In the genomic region with DNA sequence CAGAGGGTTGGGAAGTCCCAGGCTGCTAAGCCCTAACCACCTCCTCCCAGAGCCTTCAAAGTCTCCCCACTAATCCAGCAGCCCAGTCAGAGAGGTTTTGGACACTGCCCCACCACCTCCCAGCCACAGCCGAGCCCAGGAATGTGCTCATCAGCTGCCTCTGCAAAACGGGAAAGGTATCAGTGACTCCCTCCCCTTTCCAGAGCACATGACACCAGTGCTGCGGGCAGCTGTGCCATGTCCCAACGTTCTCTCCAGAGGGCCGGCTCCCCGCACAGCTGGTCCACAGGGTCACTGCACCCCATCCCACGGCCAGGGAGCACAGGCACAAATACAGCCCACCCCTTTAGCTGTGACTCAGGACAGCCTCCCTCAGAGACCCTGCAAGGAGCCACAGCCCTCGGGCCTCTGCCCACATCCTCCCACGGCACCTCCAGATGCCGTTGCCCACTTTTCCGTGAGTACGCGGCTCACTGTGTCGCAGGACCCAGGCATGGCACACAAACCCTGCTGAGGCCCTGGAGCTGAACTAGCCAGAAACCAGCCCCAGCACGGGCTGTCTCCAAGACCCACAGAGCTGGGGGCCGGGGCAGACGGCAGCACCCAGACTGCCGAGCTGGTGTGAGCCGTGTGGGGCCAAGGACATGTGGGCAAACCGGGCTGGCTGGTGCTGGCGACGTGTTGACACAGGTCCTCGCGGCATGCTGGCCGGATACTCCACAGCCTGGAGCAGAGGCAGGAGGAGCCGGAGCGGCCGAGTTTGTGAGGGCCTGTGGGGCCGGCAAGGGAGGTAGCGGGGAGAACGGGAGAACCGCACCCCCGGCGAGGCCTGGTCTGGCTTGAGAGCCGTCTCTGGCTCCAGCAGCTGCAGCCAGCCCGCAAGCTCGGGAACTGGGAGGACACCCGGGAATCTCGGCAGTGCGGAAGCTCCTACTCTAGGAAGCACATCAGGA, we compare ENCODE assay signal across 13 cellular contexts. TPM values are rescaled to one million over a fixed set of nuclear protein-coding genes. Genes with fewer than 3 reads are reported as not detected.
DNase-seq lines count a peak whose midpoint lies in the region; ATAC-seq, FAIRE-seq and TF ChIP-seq lines count a peak whose summit lies in the region.
"Had no signal": no experiment of that assay in that cellular context is flagged by ENCODE, and none has a peak within 500 bp of the region (broad histone marks: within the 10 kb centered on the region; RNA-seq: fewer than 3 reads in every experiment).

No MANE protein-coding gene starts in this region.

- peaks cover 31% of the 10 kb centered on the region for H4K20me1 ChIP-seq in IMR-90 (ENCODE audit: insufficient read depth, low read length)

- 86% methylated on average over 37 of the region's 40 CpGs for WGBS in A549 (ENCODE audit: missing lambda C conversion rate)
- WGBS in IMR-90 (ENCODE audit: extremely low coverage in 2 of 2, insufficient read length in 1 of 2), 2 experiments, result 86% methylated on average over 31 of the region's 40 CpGs; no CpG with 5 or more reads in 1 of the 2 experiments
- 72 to 73% methylated on average over 13 to 40 of the region's 40 CpGs for WGBS in testis, 2 donors

- BruUV-seq in IMR-90 (replicated peaks; lab: Mats Ljungman, UMichigan), result no TSS peak

- POLR2A ChIA-PET in A549 (lab: Yijun Ruan, JAX), result interaction anchor here (2.3 kb wide), 1 partner anchor 8 kb away, joined by 12 read pairs; a partner anchor contains a TSS
- POLR2A ChIA-PET in IMR-90 (lab: Charles Lee; ENCODE audit: unreplicated experiment), result interaction anchor here (0.7 kb wide), 1 partner anchor 14 kb away, joined by 4 read pairs; no protein-coding TSS in a partner anchor

- H3K9ac ChIP-seq in IMR-90 (ENCODE audit: low read depth, low read length), result no peak overlapping the region

- H3K36me3 Mint-ChIP-seq in mesothelial cell of epicardium, result peaks cover 19% of the 10 kb centered on the region

- H3K27me3 Mint-ChIP-seq in mesothelial cell of epicardium (ENCODE audit: low read depth), result no peaks in the 10 kb centered on the region

- H2BK120ac ChIP-seq in IMR-90 (ENCODE audit: low read depth, low read length), result no peak overlapping the region

- H2BK20ac ChIP-seq in IMR-90 (ENCODE audit: low read depth, low read length), result no peak overlapping the region

- peak overlapping the region; percentile 25 for H2AK9ac ChIP-seq in IMR-90 (replicated peaks; ENCODE audit: low read depth, low read length, poor library complexity)

- no peak overlapping the region for H2AFZ ChIP-seq in IMR-90 (replicated peaks; ENCODE audit: low read length, poor library complexity)
- H2AFZ ChIP-seq: PC-9 had no signal

- H3K27ac ChIP-seq in A549 (no peak overlapping the region), IMR-90 (ENCODE audit: insufficient read depth, low read length) (no peak overlapping the region), testis (no peak overlapping the region)
- H3K27ac ChIP-seq: PC-9, thyroid gland had no signal

- H3K4me3 ChIP-seq in A549 (no peak overlapping the region), IMR-90 (ENCODE audit: insufficient read depth, low read depth, low read length) (no peak overlapping the region), epithelial cell of esophagus (ENCODE audit: low read length) (peak overlapping the region; percentile 24), testis (no peak overlapping the region)
- H3K4me3 ChIP-seq: PC-9, thyroid gland had no signal

- TF ChIP-seq POLR2A in A549 (IDR thresholded peaks at IDR 0.05; ENCODE audit: low read length), result no peak
- TF ChIP-seq POLR2A in IMR-90 (IDR thresholded peaks at IDR 0.05; ENCODE audit: low read depth, low read length), result no peak
- no peak for TF ChIP-seq POLR2A in testis (IDR thresholded peaks at IDR 0.05)

- peaks cover 39% of the 10 kb centered on the region for H3K36me3 ChIP-seq in IMR-90 (ENCODE audit: control insufficient read depth, insufficient read depth, low read length)
- no peaks in the 10 kb centered on the region for H3K36me3 ChIP-seq in testis (ENCODE audit: low read depth, missing control alignments)

- TF ChIP-seq CTCF in A549 (IDR thresholded peaks at IDR 0.05), result no peak
- TF ChIP-seq CTCF in IMR-90 (conservative IDR thresholded peaks at IDR 0.05; ENCODE audit: low read depth, low read length), result no peak
- TF ChIP-seq CTCF in epithelial cell of esophagus (IDR thresholded peaks at IDR 0.05; ENCODE audit: insufficient read depth, low read depth, low read length, missing control alignments), result no peak
- TF ChIP-seq CTCF in mesothelial cell of epicardium (IDR thresholded peaks at IDR 0.05; ENCODE audit: unreplicated experiment), result no peak
- no peak for TF ChIP-seq CTCF in testis (IDR thresholded peaks at IDR 0.05)

- ATAC-seq in A549 (peak; percentile 6 to 9; a peak in 4 of 6 replicates), IMR-90 (ENCODE audit: low read depth) (peak; percentile 13; the same call in 1 of the 2 replicates), HG03460 (IDR thresholded peaks at IDR 0.05; ENCODE audit: unreplicated experiment) (no peak)

- H3K4me1 ChIP-seq in A549 (no peaks in the 10 kb centered on the region), IMR-90 (ENCODE audit: control insufficient read depth, insufficient read depth, low read length) (no peaks in the 10 kb centered on the region), testis (no peaks in the 10 kb centered on the region)
- H3K4me1 ChIP-seq: thyroid gland had no signal

- H3K18ac ChIP-seq in IMR-90 (ENCODE audit: low read depth, low read length), result no peak overlapping the region

- H3K14ac ChIP-seq in IMR-90 (replicated peaks; ENCODE audit: low read depth, low read length), result no peak overlapping the region

- intact Hi-C loops in IMR-90 (cut with micrococcal nuclease) (no loop called here), testis (cut with DNase I; ENCODE audit: low total_unique reads) (no loop called here)

- no peak for FAIRE-seq in A549 (lab: Jason Lieb, UNC)

- H3K4me1 Mint-ChIP-seq in mesothelial cell of epicardium, result peaks cover 8% of the 10 kb centered on the region

- no peak for TF ChIP-seq EP300 in A549 (IDR thresholded peaks at IDR 0.05)

- peak overlapping the region; percentile 50 for H3K27ac Mint-ChIP-seq in mesothelial cell of epicardium

- H2BK5ac ChIP-seq in IMR-90 (ENCODE audit: low read depth, low read length, poor library complexity, severe bottlenecking), result no peak overlapping the region

- no peak overlapping the region for H3K4me3 Mint-ChIP-seq in mesothelial cell of epicardium

- peaks cover 4% of the 10 kb centered on the region; the same call in 1 of the 2 replicates for H3K9me1 ChIP-seq in IMR-90 (ENCODE audit: insufficient read depth, low read length)

- H4K5ac ChIP-seq in IMR-90 (ENCODE audit: low read depth, low read length), result no peak overlapping the region

- H4K8ac ChIP-seq in IMR-90 (ENCODE audit: low read depth in 2 of 2, low read length in 2 of 2), result no peak overlapping the region

- H3K9me3 ChIP-seq in A549 (no peaks in the 10 kb centered on the region), IMR-90 (ENCODE audit: control insufficient read depth, insufficient read depth, low read length) (no peaks in the 10 kb centered on the region), testis (no peaks in the 10 kb centered on the region)
- H3K9me3 ChIP-seq: thyroid gland had no signal

- H3K4ac ChIP-seq in IMR-90 (ENCODE audit: low read depth, low read length), result no peak overlapping the region

- no peak overlapping the region for H3K23ac ChIP-seq in IMR-90 (ENCODE audit: low read depth, low read length)

- H3K9me3 Mint-ChIP-seq in mesothelial cell of epicardium, result no peaks in the 10 kb centered on the region

- in situ Hi-C loops in IMR-90 (cut with MboI; ENCODE audit: low sequenced_read_pairs), result no loop called here

- dilution Hi-C loops in IMR-90 (cut with HindIII; ENCODE audit: low sequenced_read_pairs, unreplicated experiment), result no loop called here

- H4K91ac ChIP-seq in IMR-90 (ENCODE audit: insufficient read depth, low read depth, low read length), result no peak overlapping the region

- DNase-seq in A549 (ENCODE audit: low read depth in 1 of 2, low spot score in 1 of 2) (no peak), IMR-90 (no peak), epithelial cell of esophagus (ENCODE audit: low read depth) (peak; percentile 95), mesothelial cell of epicardium (ENCODE audit: low spot score in 2 of 2, unreplicated experiment in 2 of 2) (no peak), GM19240 (ENCODE audit: insufficient read length, low spot score) (no peak), testis (no peak)
- DNase-seq in stimulated activated naive CD4-positive, alpha-beta T cell treated with Interleukin-2 at 50 U/mL for 16 hours (lab: John Stamatoyannopoulos, UW), result no peak
- DNase-seq: aorta, NCI-H2081, nucleus accumbens, PC-9, thyroid gland had no signal

- H3K27me3 ChIP-seq in IMR-90 (ENCODE audit: control insufficient read depth, insufficient read depth, low read length) (no peaks in the 10 kb centered on the region), testis (no peaks in the 10 kb centered on the region)
- H3K27me3 ChIP-seq: thyroid gland had no signal

- H3K4me2 ChIP-seq in A549 (no peak overlapping the region), IMR-90 (ENCODE audit: low read depth, low read length) (no peak overlapping the region)
- H3K4me2 ChIP-seq: PC-9 had no signal

- CTCF ChIA-PET in A549 (lab: Yijun Ruan, JAX) (interaction anchor here (0.6 to 6.0 kb wide), 9 partner anchors 13 to 124 kb away, joined by 3 to 32 read pairs (median 3); no protein-coding TSS in a partner anchor), IMR-90 (lab: Yijun Ruan, JAX) (no interaction called here)

- H2AK5ac ChIP-seq in IMR-90 (ENCODE audit: low read depth, low read length), result no peak overlapping the region

- TF ChIP-seq RAD21 in A549 (conservative IDR thresholded peaks at IDR 0.05 in 1 of 2, IDR thresholded peaks at IDR 0.05 in 1 of 2), result no peak
- TF ChIP-seq RAD21 in IMR-90 (IDR thresholded peaks at IDR 0.05; ENCODE audit: low read length), result no peak

- no peak overlapping the region for H2BK15ac ChIP-seq in IMR-90 (ENCODE audit: low read depth, low read length)

- no peak overlapping the region for H3K56ac ChIP-seq in IMR-90 (ENCODE audit: extremely low read depth, insufficient read depth, low read length)

- peaks cover 4 to 11% of the 10 kb centered on the region in 2 experiments; a peak in 3 of 4 replicates for H3K79me1 ChIP-seq in IMR-90 (ENCODE audit: low read depth in 1 of 2, low read length in 2 of 2)

RNA-seq across cellular contexts. Expression of a gene that starts 6.3 kb away (rescaled TPM):
- polyA plus RNA-seq in A549 (2011; rRNA removed) (not detected in 2 replicates), A549 (2017; fragmentation: RNase III; extraction: RNeasy Plus Mini Kit Qiagen cat#74134 plus additional on column Dnase treatment) (0.09 TPM in 1 of 3 replicates, not detected in the others), IMR-90 (2012; rRNA removed) (0.20 and 0.21 TPM in 2 replicates), testis (ENCODE audit: insufficient read depth, low read depth, low replicate concordance) (7.5 TPM)
- polyA plus RNA-seq in A549 (2012; cell fraction: cytosol; rRNA removed), result 0.30 and 0.39 TPM in 2 replicates
- 0.43 and 0.86 TPM in 2 replicates for polyA plus RNA-seq in A549 (2012; cell fraction: nucleus; rRNA removed)
- polyA minus RNA-seq in A549 (2011; rRNA and poly(A)+ RNA removed), result not detected in 2 replicates
- total RNA-seq in IMR-90 (2012; rRNA removed) (not detected in 2 replicates), mesothelial cell of epicardium (0.35 TPM in 1 of 3 replicates, not detected in the others), testis (1 to 10 TPM; 1.6 to 1.9 TPM)
- 0.09 TPM in 1 of 2 replicates, not detected in the other for polyA plus RNA-seq in IMR-90 (2012; cell fraction: cytosol; rRNA removed)
- 0.56 and 0.97 TPM in 2 replicates for polyA plus RNA-seq in IMR-90 (2012; cell fraction: nucleus; rRNA removed; ENCODE audit: low replicate concordance)
- total RNA-seq: aorta, PC-9, thyroid gland had no signal

RNA-seq across cellular contexts. Expression of a gene that starts 8.0 kb away (rescaled TPM):
- polyA plus RNA-seq in A549 (2011; rRNA removed) (30.9 and 32.0 TPM in 2 replicates), A549 (2017; fragmentation: RNase III; extraction: RNeasy Plus Mini Kit Qiagen cat#74134 plus additional on column Dnase treatment) (43.9 to 51.0 TPM (median 45.1 TPM) in 3 replicates), IMR-90 (2012; rRNA removed) (164 and 196 TPM in 2 replicates), testis (ENCODE audit: insufficient read depth, low read depth, low replicate concordance) (206 TPM)
- 87.2 and 126 TPM in 2 replicates for polyA plus RNA-seq in A549 (2012; cell fraction: cytosol; rRNA removed)
- 108 and 113 TPM in 2 replicates for polyA plus RNA-seq in A549 (2012; cell fraction: nucleus; rRNA removed)
- polyA minus RNA-seq in A549 (2011; rRNA and poly(A)+ RNA removed), result 8.6 and 12.1 TPM in 2 replicates
- total RNA-seq in IMR-90 (2012; rRNA removed) (56.5 and 58.9 TPM in 2 replicates), mesothelial cell of epicardium (96.2 to 104 TPM (median 103 TPM) in 3 replicates), testis (100 to 1,000 TPM; 160 to 181 TPM)
- polyA plus RNA-seq in IMR-90 (2012; cell fraction: cytosol; rRNA removed), result 183 and 249 TPM in 2 replicates
- polyA plus RNA-seq in IMR-90 (2012; cell fraction: nucleus; rRNA removed; ENCODE audit: low replicate concordance), result 144 and 276 TPM in 2 replicates

RNA-seq across cellular contexts. Expression of a gene that starts 19.2 kb away (rescaled TPM):
- polyA plus RNA-seq in A549 (2011; rRNA removed), result 102 and 285 TPM in 2 replicates
- polyA plus RNA-seq in A549 (2012; cell fraction: cytosol; rRNA removed), result 93.4 and 125 TPM in 2 replicates
- polyA plus RNA-seq in A549 (2012; cell fraction: nucleus; rRNA removed), result 245 and 308 TPM in 2 replicates
- 606 to 622 TPM (median 607 TPM) in 3 replicates for polyA plus RNA-seq in A549 (2017; fragmentation: RNase III; extraction: RNeasy Plus Mini Kit Qiagen cat#74134 plus additional on column Dnase treatment)
- 213 and 224 TPM in 2 replicates for polyA minus RNA-seq in A549 (2011; rRNA and poly(A)+ RNA removed)
- 917 and 932 TPM in 2 replicates for total RNA-seq in IMR-90 (2012; rRNA removed)
- polyA plus RNA-seq in IMR-90 (2012; rRNA removed), result 530 and 599 TPM in 2 replicates
- polyA plus RNA-seq in IMR-90 (2012; cell fraction: cytosol; rRNA removed), result 309 and 642 TPM in 2 replicates
- 287 and 329 TPM in 2 replicates for polyA plus RNA-seq in IMR-90 (2012; cell fraction: nucleus; rRNA removed; ENCODE audit: low replicate concordance)
- 405 to 433 TPM (median 421 TPM) in 3 replicates for total RNA-seq in mesothelial cell of epicardium
- 100 to 1,000 TPM; 205 to 230 TPM for total RNA-seq in testis
- 213 TPM for polyA plus RNA-seq in testis (ENCODE audit: insufficient read depth, low read depth, low replicate concordance)

RNA-seq across cellular contexts. Expression of a gene that starts 30.0 kb away (rescaled TPM):
- polyA plus RNA-seq in A549 (2011; rRNA removed) (44.3 and 64.0 TPM in 2 replicates), A549 (2017; fragmentation: RNase III; extraction: RNeasy Plus Mini Kit Qiagen cat#74134 plus additional on column Dnase treatment) (497 to 567 TPM (median 503 TPM) in 3 replicates), IMR-90 (2012; rRNA removed) (324 and 362 TPM in 2 replicates), testis (ENCODE audit: insufficient read depth, low read depth, low replicate concordance) (201 TPM)
- polyA plus RNA-seq in A549 (2012; cell fraction: cytosol; rRNA removed), result 289 and 364 TPM in 2 replicates
- polyA plus RNA-seq in A549 (2012; cell fraction: nucleus; rRNA removed), result 444 and 691 TPM in 2 replicates
- polyA minus RNA-seq in A549 (2011; rRNA and poly(A)+ RNA removed), result 45.3 and 70.2 TPM in 2 replicates
- total RNA-seq in IMR-90 (2012; rRNA removed) (62.7 and 77.2 TPM in 2 replicates), mesothelial cell of epicardium (258 to 275 TPM (median 268 TPM) in 3 replicates), testis (100 to 1,000 TPM; 135 to 161 TPM)
- polyA plus RNA-seq in IMR-90 (2012; cell fraction: cytosol; rRNA removed), result 214 and 386 TPM in 2 replicates
- 425 and 839 TPM in 2 replicates for polyA plus RNA-seq in IMR-90 (2012; cell fraction: nucleus; rRNA removed; ENCODE audit: low replicate concordance)

RNA-seq across cellular contexts. Expression of a gene that starts 37.2 kb away (rescaled TPM):
- polyA plus RNA-seq in A549 (2011; rRNA removed) (0.05 and 0.19 TPM in 2 replicates), A549 (2017; fragmentation: RNase III; extraction: RNeasy Plus Mini Kit Qiagen cat#74134 plus additional on column Dnase treatment) (0.37 to 0.46 TPM (median 0.45 TPM) in 3 replicates), IMR-90 (2012; rRNA removed) (not detected in 2 replicates), testis (ENCODE audit: insufficient read depth, low read depth, low replicate concordance) (0.88 TPM)
- polyA plus RNA-seq in A549 (2012; cell fraction: cytosol; rRNA removed), result 0.33 and 0.53 TPM in 2 replicates
- 3.8 and 5.6 TPM in 2 replicates for polyA plus RNA-seq in A549 (2012; cell fraction: nucleus; rRNA removed)
- not detected in 2 replicates for polyA minus RNA-seq in A549 (2011; rRNA and poly(A)+ RNA removed)
- total RNA-seq in IMR-90 (2012; rRNA removed) (not detected in 2 replicates), mesothelial cell of epicardium (0.18 to 0.74 TPM (median 0.66 TPM) in 3 replicates), testis (1 to 10 TPM; 1.3 to 1.5 TPM)
- not detected in 2 replicates for polyA plus RNA-seq in IMR-90 (2012; cell fraction: cytosol; rRNA removed)
- 0.05 TPM in 1 of 2 replicates, not detected in the other for polyA plus RNA-seq in IMR-90 (2012; cell fraction: nucleus; rRNA removed; ENCODE audit: low replicate concordance)
- total RNA-seq: PC-9, thyroid gland had no signal
- polyA plus RNA-seq: aorta had no signal
